Comparison of ENCODE assay signal across 14 cellular contexts in genomic region chr13:75226092-75226491, GRCh38.
DNase-seq lines count a peak whose midpoint lies in the region; ATAC-seq, FAIRE-seq and TF ChIP-seq lines count a peak whose summit lies in the region.
"Had no signal": no experiment of that assay in that cellular context is flagged by ENCODE, and none has a peak within 500 bp of the region (broad histone marks: within the 10 kb centered on the region; RNA-seq: fewer than 3 reads in every experiment).

No MANE protein-coding gene starts in this region.

- H3K79me2 ChIP-seq in K562 (ENCODE audit: control insufficient read depth, insufficient read depth, low read length) (no peaks in the 10 kb centered on the region), MM.1S (ENCODE audit: low read length) (no peaks in the 10 kb centered on the region)

- H3K9ac ChIP-seq in K562 (ENCODE audit: insufficient read depth in 1 of 2, low read depth in 2 of 2, low read length in 2 of 2) (no peak overlapping the region), MM.1S (ENCODE audit: low read length) (no peak overlapping the region)

- H4K20me1 ChIP-seq in K562 (replicated peaks; ENCODE audit: control insufficient read depth, insufficient read depth, low read length) = no peaks in the 10 kb centered on the region
- H4K20me1 ChIP-seq in MM.1S (ENCODE audit: insufficient read depth, low read length) = no peaks in the 10 kb centered on the region

- peak overlapping the region; percentile 79 for H2AFZ ChIP-seq in K562 (ENCODE audit: low read depth, low read length)
- H2AFZ ChIP-seq in MM.1S (ENCODE audit: low read length) = no peak overlapping the region

- TF ChIP-seq EP300 in K562 (IDR thresholded peaks at IDR 0.05; ENCODE audit: low read length) = no peak

- H3K4me1 ChIP-seq in K562 (replicated peaks in 1 of 2; ENCODE audit: control insufficient read depth in 2 of 2, insufficient read depth in 2 of 2, low read length in 2 of 2) (no peaks in the 10 kb centered on the region; a peak in 1 of 5 replicates), lung (ENCODE audit: control insufficient read depth in 2 of 2, insufficient read depth in 2 of 2, low read length in 2 of 2) (no peaks in the 10 kb centered on the region), MM.1S (ENCODE audit: low read length) (no peaks in the 10 kb centered on the region)
- H3K4me1 ChIP-seq: ascending aorta had no signal

- WGBS in K562 (ENCODE audit: insufficient coverage, low coverage, missing lambda C conversion rate) = 6% methylated on average over 9 of the region's 9 CpGs
- 71 to 85% methylated on average over 9 of the region's 9 CpGs for WGBS in lung, 2 donors

- CTCF ChIA-PET in K562 (lab: Yijun Ruan, JAX; ENCODE audit: low intra/inter-chr PET ratio) = interaction anchor here (0.6 kb wide), 1 partner anchor 32 kb away, joined by 5 read pairs; no protein-coding TSS in a partner anchor

- intact Hi-C loops in K562 (cut with micrococcal nuclease) = no loop called here

- in situ Hi-C loops in Caki2 (cut with HindIII; ENCODE audit: low pct_unique_long_range_greater_than_20kb, low sequenced_read_pairs) (no loop called here), K562 (cut with MboI) (loop anchor here (25.0 kb wide), 1 partner anchor 1464 kb away; no protein-coding TSS in a partner anchor)

- H3K9me3 ChIP-seq in K562 (replicated peaks; ENCODE audit: control insufficient read depth, insufficient read depth, low read depth, low read length) (no peaks in the 10 kb centered on the region), lung (ENCODE audit: control insufficient read depth in 2 of 2, insufficient read depth in 1 of 2, low read length in 1 of 2) (no peaks in the 10 kb centered on the region), MM.1S (replicated peaks; ENCODE audit: insufficient read depth, low read length) (no peaks in the 10 kb centered on the region)
- H3K9me3 ChIP-seq: ascending aorta, vagina had no signal

- POLR2A ChIA-PET in K562 (lab: Yijun Ruan, JAX) = interaction anchor here (0.7 kb wide), 1 partner anchor 1071 kb away, joined by 3 read pairs; no protein-coding TSS in a partner anchor

- H3K9me2 ChIP-seq in MM.1S (replicated peaks; ENCODE audit: insufficient read depth, low read length) = no peaks in the 10 kb centered on the region

- H3K4me2 ChIP-seq in K562 (ENCODE audit: insufficient read depth, low read length) = peak overlapping the region; percentile 27; the same call in 1 of the 2 replicates
- H3K4me2 ChIP-seq in MM.1S (ENCODE audit: low read depth, low read length) = no peak overlapping the region

- no peaks in the 10 kb centered on the region for H3K9me1 ChIP-seq in K562 (ENCODE audit: control insufficient read depth, insufficient read depth, low read length)

- H3K27me3 ChIP-seq in K562 (ENCODE audit: control insufficient read depth in 2 of 2, insufficient read depth in 2 of 2, low read length in 2 of 2) (no peaks in the 10 kb centered on the region), lung (ENCODE audit: control insufficient read depth, insufficient read depth) (no peaks in the 10 kb centered on the region), MM.1S (replicated peaks; ENCODE audit: insufficient read depth, low read length) (no peaks in the 10 kb centered on the region)
- H3K27me3 ChIP-seq: ascending aorta, vagina had no signal

- peak; percentile 37 for FAIRE-seq in K562 (lab: Jason Lieb, UNC)

- no TSS peak for BruUV-seq in K562 (replicated peaks; lab: Mats Ljungman, UMichigan)

- H3K36me3 ChIP-seq in K562 (ENCODE audit: control insufficient read depth, insufficient read depth, low read length) (no peaks in the 10 kb centered on the region), lung (ENCODE audit: control insufficient read depth in 2 of 2, insufficient read depth in 2 of 2, low read length in 2 of 2) (no peaks in the 10 kb centered on the region), MM.1S (replicated peaks; ENCODE audit: insufficient read depth, low read length) (no peaks in the 10 kb centered on the region)
- H3K36me3 ChIP-seq: ascending aorta, vagina had no signal

- no peak for TF ChIP-seq POLR2A in K562 (conservative IDR thresholded peaks at IDR 0.05)

- no peak for TF ChIP-seq RAD21 in K562 (CRISPR knock-in tag; conservative IDR thresholded peaks at IDR 0.05 in 1 of 2, IDR thresholded peaks at IDR 0.05 in 1 of 2)

- peak; percentile 70 for DNase-seq in Caki2 (ENCODE audit: low read depth)
- peak; percentile 10 for DNase-seq in LHCN-M2 (ENCODE audit: low read depth)
- DNase-seq in K562 (ENCODE audit: extremely low read depth in 1 of 4, low spot score in 3 of 4) = peak; percentile 9 to 46 (median 18)
- peak; percentile 77 for DNase-seq in lung (ENCODE audit: low spot score)
- DNase-seq in activated T-cell treated with anti-CD3 and anti-CD28 coated beads, Interleukin-2, amount 50 U/mL, for 48 hours = no peak
- DNase-seq in DMS 273 (lab: John Stamatoyannopoulos, UW; ENCODE audit: unreplicated experiment) = no peak
- DNase-seq in MM.1S = no peak
- DNase-seq: activated CD4-positive, alpha-beta T cell treated with anti-CD3 and anti-CD28 coated beads, Interleukin-2, amount 50 U/mL, for 1 hour; naive B cell; NCI-H446; stimulated activated CD4-positive, alpha-beta T cell treated with anti-CD3 and anti-CD28 coated beads, Interleukin-4, amount 100 ng/mL, for 1 hour had no signal

- no peaks in the 10 kb centered on the region for H3F3A ChIP-seq in MM.1S (ENCODE audit: insufficient read depth, low read length)

- no peak overlapping the region for H3K4me3 ChIP-seq in K562
- H3K4me3 ChIP-seq in lung = no peak overlapping the region
- H3K4me3 ChIP-seq in MM.1S (ENCODE audit: low read length) = no peak overlapping the region
- H3K4me3 ChIP-seq: ascending aorta, vagina had no signal

- no peak overlapping the region for H3K27ac ChIP-seq in K562 (ENCODE audit: extremely low read depth, low read depth, low read length)
- peak overlapping the region in 1 of 2 donors; percentile 54 for H3K27ac ChIP-seq in lung (ENCODE audit: low read depth in 1 of 2, low read length in 1 of 2)
- H3K27ac ChIP-seq in MM.1S (ENCODE audit: low read length) = no peak overlapping the region
- H3K27ac ChIP-seq: ascending aorta, vagina had no signal

- ATAC-seq in K562 (peak; percentile 87), lung (ENCODE audit: insufficient read depth, low FRiP score) (peak; percentile 80), GM18907 (IDR thresholded peaks at IDR 0.05; ENCODE audit: unreplicated experiment) (no peak)

- TF ChIP-seq CTCF in K562 (IDR thresholded peaks at IDR 0.05 in 2 of 3, conservative IDR thresholded peaks at IDR 0.05 in 1 of 3; ENCODE audit: insufficient read depth in 2 of 3, low read depth in 1 of 3, low read length in 3 of 3) = peak in 1 of 3 experiments; percentile 10; a peak in 1 of 6 replicates
- TF ChIP-seq CTCF in lung (IDR thresholded peaks at IDR 0.05; ENCODE audit: control extremely low read depth, extremely low read depth) = no peak
- no peak for TF ChIP-seq CTCF in MM.1S (IDR thresholded peaks at IDR 0.05; ENCODE audit: low read length)

TF ChIP-seq in K562, 482 proteins besides CTCF, POLR2A, EP300 and RAD21 (continues in another document):
- TF ChIP-seq COPS2 (conservative IDR thresholded peaks at IDR 0.05) = no peak
- no peak for TF ChIP-seq YY1 (IDR thresholded peaks at IDR 0.05; ENCODE audit: borderline replicate concordance in 1 of 3, control insufficient read depth in 1 of 3, extremely low read depth in 1 of 3, insufficient read depth in 3 of 3, insufficient read length in 1 of 3, insufficient replicate concordance in 2 of 3, low read depth in 1 of 3, low read length in 2 of 3)
- TF ChIP-seq L3MBTL2 (IDR thresholded peaks at IDR 0.05) = peak; percentile 75
- TF ChIP-seq NRF1 (conservative IDR thresholded peaks at IDR 0.05 in 1 of 2, IDR thresholded peaks at IDR 0.05 in 1 of 2) = peak; percentile 86 to 89
- no peak for TF ChIP-seq GTF2B (IDR thresholded peaks at IDR 0.05; ENCODE audit: extremely low read depth, insufficient read length)
- no peak for TF ChIP-seq ZFP1 (CRISPR knock-in tag; IDR thresholded peaks at IDR 0.05)
- no peak for TF ChIP-seq USF1 (CRISPR knock-in tag; IDR thresholded peaks at IDR 0.05)
- TF ChIP-seq ETV6 (IDR thresholded peaks at IDR 0.05; ENCODE audit: borderline replicate concordance in 1 of 2, low read depth in 2 of 2, low read length in 1 of 2) = no peak
- no peak for TF ChIP-seq ETV6 (CRISPR knock-in tag; IDR thresholded peaks at IDR 0.05; ENCODE audit: borderline replicate concordance)
- TF ChIP-seq E2F6 (IDR thresholded peaks at IDR 0.05; ENCODE audit: borderline replicate concordance in 1 of 2, extremely low read depth in 1 of 2, insufficient read depth in 1 of 2, insufficient read length in 1 of 2, low read depth in 1 of 2, low read length in 1 of 2, poor library complexity in 1 of 2, severe bottlenecking in 1 of 2) = peak in 1 of 2 experiments; percentile 23
- TF ChIP-seq SP1 (CRISPR knock-in tag; IDR thresholded peaks at IDR 0.05) = no peak
- TF ChIP-seq NFIC (IDR thresholded peaks at IDR 0.05) = peak; percentile 79
- TF ChIP-seq ZNF174 (CRISPR knock-in tag; IDR thresholded peaks at IDR 0.05) = no peak

Comparison
In these comparisons a context has a peak if more than half of its experiments do, and no peak if none do; other contexts are left out.
1. DNase-seq: peak in Caki2 (single experiment), LHCN-M2 (single experiment), K562 (4 of 4) and lung (single experiment); none in activated T-cell treated with anti-CD3 and anti-CD28 coated beads, Interleukin-2, amount 50 U/mL, for 48 hours (0 of 2), DMS 273 (single experiment) and MM.1S (single experiment).